Comparison of ENCODE assay signal across 1 cellular context in the genomic region with DNA sequence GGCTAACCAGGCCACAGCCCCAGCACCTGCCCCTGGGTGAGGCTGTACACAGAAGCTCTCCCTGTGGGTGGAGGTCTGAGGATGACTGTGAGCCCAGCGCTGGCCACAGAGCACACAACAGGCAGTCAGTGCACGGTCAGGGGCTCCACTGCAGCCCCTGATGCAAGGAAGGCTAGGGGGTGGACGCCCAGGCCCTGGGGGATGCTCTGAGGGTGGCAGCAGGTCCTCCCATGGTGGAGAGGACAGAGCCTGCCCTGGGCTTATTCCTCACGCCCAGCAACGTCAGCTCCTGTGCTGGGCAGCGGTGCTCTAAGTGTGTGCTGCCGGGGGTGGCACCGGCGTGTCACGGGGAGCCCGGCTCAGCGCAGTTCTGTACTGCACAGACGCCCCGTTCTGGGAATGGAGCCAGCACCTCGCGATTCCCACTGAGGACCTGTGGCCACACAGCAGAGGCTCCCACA.
TF ChIP-seq lines count a peak whose summit lies in the region.

No MANE protein-coding gene starts in this region.

TF ChIP-seq in H1, 55 proteins besides CTCF, POLR2A, EP300 and RAD21 (continued from another document):
- TF ChIP-seq, protein P1, sequence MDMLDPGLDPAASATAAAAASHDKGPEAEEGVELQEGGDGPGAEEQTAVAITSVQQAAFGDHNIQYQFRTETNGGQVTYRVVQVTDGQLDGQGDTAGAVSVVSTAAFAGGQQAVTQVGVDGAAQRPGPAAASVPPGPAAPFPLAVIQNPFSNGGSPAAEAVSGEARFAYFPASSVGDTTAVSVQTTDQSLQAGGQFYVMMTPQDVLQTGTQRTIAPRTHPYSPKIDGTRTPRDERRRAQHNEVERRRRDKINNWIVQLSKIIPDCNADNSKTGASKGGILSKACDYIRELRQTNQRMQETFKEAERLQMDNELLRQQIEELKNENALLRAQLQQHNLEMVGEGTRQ (IDR thresholded peaks at IDR 0.05; ENCODE audit: low read length), result no peak
- TF ChIP-seq, protein P2, sequence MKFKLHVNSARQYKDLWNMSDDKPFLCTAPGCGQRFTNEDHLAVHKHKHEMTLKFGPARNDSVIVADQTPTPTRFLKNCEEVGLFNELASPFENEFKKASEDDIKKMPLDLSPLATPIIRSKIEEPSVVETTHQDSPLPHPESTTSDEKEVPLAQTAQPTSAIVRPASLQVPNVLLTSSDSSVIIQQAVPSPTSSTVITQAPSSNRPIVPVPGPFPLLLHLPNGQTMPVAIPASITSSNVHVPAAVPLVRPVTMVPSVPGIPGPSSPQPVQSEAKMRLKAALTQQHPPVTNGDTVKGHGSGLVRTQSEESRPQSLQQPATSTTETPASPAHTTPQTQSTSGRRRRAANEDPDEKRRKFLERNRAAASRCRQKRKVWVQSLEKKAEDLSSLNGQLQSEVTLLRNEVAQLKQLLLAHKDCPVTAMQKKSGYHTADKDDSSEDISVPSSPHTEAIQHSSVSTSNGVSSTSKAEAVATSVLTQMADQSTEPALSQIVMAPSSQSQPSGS (IDR thresholded peaks at IDR 0.05; ENCODE audit: low read length), result no peak
- no peak for TF ChIP-seq CHD2 (IDR thresholded peaks at IDR 0.05; ENCODE audit: low read length)
- TF ChIP-seq EZH2 (IDR thresholded peaks at IDR 0.05; ENCODE audit: low read depth, low read length, severe bottlenecking), result no peak
- no peak for TF ChIP-seq SP4 (IDR thresholded peaks at IDR 0.05; ENCODE audit: low read length)
- TF ChIP-seq POU5F1 (IDR thresholded peaks at IDR 0.05; ENCODE audit: low read depth, low read length), result no peak
- TF ChIP-seq SIN3A (conservative IDR thresholded peaks at IDR 0.05 in 1 of 2, IDR thresholded peaks at IDR 0.05 in 1 of 2; ENCODE audit: low read depth in 1 of 2, low read length in 2 of 2), result no peak
- TF ChIP-seq RFX5 (IDR thresholded peaks at IDR 0.05; ENCODE audit: borderline replicate concordance, low read depth, low read length), result no peak
- no peak for TF ChIP-seq TAF1 (IDR thresholded peaks at IDR 0.05; ENCODE audit: low read depth, low read length)
